In the genomic region with DNA sequence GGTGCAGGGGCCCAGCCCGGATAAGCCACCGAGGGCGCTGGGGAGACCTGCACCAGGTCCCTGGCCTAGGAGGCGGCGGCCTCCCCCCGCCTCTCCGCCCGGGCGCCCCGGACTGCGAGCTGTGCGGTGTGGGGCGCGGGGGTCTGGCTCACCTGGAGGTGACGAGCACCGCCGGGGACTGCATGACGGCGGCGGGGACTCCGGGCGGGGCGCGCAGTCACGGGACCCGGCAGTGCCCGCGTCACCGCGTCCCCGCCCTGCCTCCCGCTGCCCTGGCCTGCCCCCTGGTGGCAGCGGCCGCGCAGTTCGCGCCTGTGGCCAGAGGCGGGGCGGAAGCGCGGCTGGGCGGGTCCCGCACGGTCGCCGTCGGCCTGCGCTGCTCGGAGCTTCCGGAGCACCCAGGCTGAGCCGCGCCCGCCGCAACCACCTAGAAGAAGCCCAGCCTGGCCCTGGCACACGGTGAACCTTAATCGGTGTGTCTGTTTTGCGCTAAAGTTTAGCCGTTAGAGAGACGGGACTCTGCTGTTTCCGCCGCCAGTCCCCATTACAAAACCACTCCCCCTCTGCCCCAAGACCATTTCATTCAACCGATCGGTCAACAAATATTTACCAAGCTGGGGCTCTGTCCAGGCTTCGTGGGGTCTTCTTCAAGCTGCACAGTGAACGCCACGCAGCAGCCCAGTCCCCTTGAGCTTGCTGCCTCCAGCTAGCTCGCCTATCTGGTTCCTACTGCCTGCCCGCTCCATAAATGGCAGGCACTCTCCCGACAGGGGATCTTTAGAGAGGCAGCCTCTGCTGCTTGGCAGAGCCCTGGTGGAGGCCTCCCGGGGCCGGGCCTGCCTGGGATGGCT, we compare ENCODE assay signal across 1 cellular context.
TF ChIP-seq lines count a peak whose summit lies in the region.

A gene with protein sequence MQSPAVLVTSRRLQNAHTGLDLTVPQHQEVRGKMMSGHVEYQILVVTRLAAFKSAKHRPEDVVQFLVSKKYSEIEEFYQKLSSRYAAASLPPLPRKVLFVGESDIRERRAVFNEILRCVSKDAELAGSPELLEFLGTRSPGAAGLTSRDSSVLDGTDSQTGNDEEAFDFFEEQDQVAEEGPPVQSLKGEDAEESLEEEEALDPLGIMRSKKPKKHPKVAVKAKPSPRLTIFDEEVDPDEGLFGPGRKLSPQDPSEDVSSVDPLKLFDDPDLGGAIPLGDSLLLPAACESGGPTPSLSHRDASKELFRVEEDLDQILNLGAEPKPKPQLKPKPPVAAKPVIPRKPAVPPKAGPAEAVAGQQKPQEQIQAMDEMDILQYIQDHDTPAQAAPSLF (minus strand): TSS at position 219 of the 851 bp plus-strand sequence. CDS start 35 bp downstream, at position 184.

TF ChIP-seq in HepG2, 621 proteins besides CTCF, POLR2A, EP300 and RAD21 (continued from another document and continues in another):
- TF ChIP-seq CEBPG (CRISPR knock-in tag; IDR thresholded peaks at IDR 0.05) (no peak), DNMT1 (CRISPR knock-in tag; IDR thresholded peaks at IDR 0.05) (peak; percentile 99), ETV6 (CRISPR knock-in tag; conservative IDR thresholded peaks at IDR 0.05) (peak; percentile 80), BRD4 (CRISPR knock-in tag; IDR thresholded peaks at IDR 0.05) (peak; percentile 67; the same call in 1 of the 2 replicates), ZFP41 (CRISPR knock-in tag; IDR thresholded peaks at IDR 0.05; ENCODE audit: borderline replicate concordance) (0 out of 2 replicates have a peak, but pooled peaks have one; percentile 88), RBM22 (optimal IDR thresholded peaks at IDR 0.05; ENCODE audit: low read length) (no peak), NR2F6 (IDR thresholded peaks at IDR 0.05) (no peak), NR2F6 (CRISPR knock-in tag; IDR thresholded peaks at IDR 0.05) (peak; percentile 10; the same call in 1 of the 2 replicates), YY1 (IDR thresholded peaks at IDR 0.05; ENCODE audit: insufficient read depth, insufficient replicate concordance, low read depth, low read length) (peak; percentile 82), ZNF552 (CRISPR knock-in tag; IDR thresholded peaks at IDR 0.05; ENCODE audit: borderline replicate concordance) (0 out of 2 replicates have a peak, but pooled peaks have one; percentile 44), ARNT2 (CRISPR knock-in tag; IDR thresholded peaks at IDR 0.05; ENCODE audit: low read depth) (peak; percentile 93; the same call in 1 of the 2 replicates), POGZ (CRISPR knock-in tag; IDR thresholded peaks at IDR 0.05) (peak; percentile 80), ZNF33B (CRISPR knock-in tag; IDR thresholded peaks at IDR 0.05) (peak; percentile 71), ZNF10 (CRISPR knock-in tag; IDR thresholded peaks at IDR 0.05; ENCODE audit: borderline replicate concordance, low read depth) (no peak), ZNF205 (CRISPR knock-in tag; IDR thresholded peaks at IDR 0.05) (peak; percentile 66; the same call in 1 of the 2 replicates), POLR2G (IDR thresholded peaks at IDR 0.05; ENCODE audit: low read depth, low read length) (peak; percentile 93), ZNF44 (CRISPR knock-in tag; IDR thresholded peaks at IDR 0.05) (0 out of 2 replicates have a peak, but pooled peaks have one; percentile 17), ZNF703 (CRISPR knock-in tag; IDR thresholded peaks at IDR 0.05; ENCODE audit: borderline replicate concordance) (no peak), GLI4 (CRISPR knock-in tag; IDR thresholded peaks at IDR 0.05; ENCODE audit: borderline replicate concordance) (0 out of 2 replicates have a peak, but pooled peaks have one; percentile 22), IKZF4 (CRISPR knock-in tag; IDR thresholded peaks at IDR 0.05; ENCODE audit: borderline replicate concordance, low read depth, not compliant biosample characterization) (peak; percentile 98), MLLT10 (CRISPR knock-in tag; IDR thresholded peaks at IDR 0.05) (no peak), PRPF4 (IDR thresholded peaks at IDR 0.05; ENCODE audit: low read depth, low read length, poor library complexity, severe bottlenecking) (no peak), ZNF776 (CRISPR knock-in tag; IDR thresholded peaks at IDR 0.05) (peak; percentile 97), ZNF615 (CRISPR knock-in tag; IDR thresholded peaks at IDR 0.05; ENCODE audit: borderline replicate concordance) (no peak)
- TF ChIP-seq, protein P1, sequence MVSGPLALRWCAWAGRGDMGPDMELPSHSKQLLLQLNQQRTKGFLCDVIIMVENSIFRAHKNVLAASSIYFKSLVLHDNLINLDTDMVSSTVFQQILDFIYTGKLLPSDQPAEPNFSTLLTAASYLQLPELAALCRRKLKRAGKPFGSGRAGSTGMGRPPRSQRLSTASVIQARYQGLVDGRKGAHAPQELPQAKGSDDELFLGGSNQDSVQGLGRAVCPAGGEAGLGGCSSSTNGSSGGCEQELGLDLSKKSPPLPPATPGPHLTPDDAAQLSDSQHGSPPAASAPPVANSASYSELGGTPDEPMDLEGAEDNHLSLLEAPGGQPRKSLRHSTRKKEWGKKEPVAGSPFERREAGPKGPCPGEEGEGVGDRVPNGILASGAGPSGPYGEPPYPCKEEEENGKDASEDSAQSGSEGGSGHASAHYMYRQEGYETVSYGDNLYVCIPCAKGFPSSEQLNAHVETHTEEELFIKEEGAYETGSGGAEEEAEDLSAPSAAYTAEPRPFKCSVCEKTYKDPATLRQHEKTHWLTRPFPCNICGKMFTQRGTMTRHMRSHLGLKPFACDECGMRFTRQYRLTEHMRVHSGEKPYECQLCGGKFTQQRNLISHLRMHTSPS (CRISPR knock-in tag; IDR thresholded peaks at IDR 0.05; ENCODE audit: low read depth) = peak; percentile 61
- TF ChIP-seq, protein P2, sequence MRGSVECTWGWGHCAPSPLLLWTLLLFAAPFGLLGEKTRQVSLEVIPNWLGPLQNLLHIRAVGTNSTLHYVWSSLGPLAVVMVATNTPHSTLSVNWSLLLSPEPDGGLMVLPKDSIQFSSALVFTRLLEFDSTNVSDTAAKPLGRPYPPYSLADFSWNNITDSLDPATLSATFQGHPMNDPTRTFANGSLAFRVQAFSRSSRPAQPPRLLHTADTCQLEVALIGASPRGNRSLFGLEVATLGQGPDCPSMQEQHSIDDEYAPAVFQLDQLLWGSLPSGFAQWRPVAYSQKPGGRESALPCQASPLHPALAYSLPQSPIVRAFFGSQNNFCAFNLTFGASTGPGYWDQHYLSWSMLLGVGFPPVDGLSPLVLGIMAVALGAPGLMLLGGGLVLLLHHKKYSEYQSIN (CRISPR knock-in tag; IDR thresholded peaks at IDR 0.05; ENCODE audit: borderline replicate concordance) = no peak
- TF ChIP-seq, protein P3, sequence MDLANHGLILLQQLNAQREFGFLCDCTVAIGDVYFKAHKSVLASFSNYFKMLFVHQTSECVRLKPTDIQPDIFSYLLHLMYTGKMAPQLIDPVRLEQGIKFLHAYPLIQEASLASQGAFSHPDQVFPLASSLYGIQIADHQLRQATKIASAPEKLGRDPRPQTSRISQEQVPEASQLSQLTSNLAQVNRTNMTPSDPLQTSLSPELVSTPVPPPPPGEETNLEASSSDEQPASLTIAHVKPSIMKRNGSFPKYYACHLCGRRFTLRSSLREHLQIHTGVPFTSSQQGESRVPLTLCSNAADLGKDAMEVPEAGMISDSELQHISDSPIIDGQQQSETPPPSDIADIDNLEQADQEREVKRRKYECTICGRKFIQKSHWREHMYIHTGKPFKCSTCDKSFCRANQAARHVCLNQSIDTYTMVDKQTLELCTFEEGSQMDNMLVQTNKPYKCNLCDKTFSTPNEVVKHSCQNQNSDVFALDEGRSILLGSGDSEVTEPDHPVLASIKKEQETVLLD (CRISPR knock-in tag; IDR thresholded peaks at IDR 0.05; ENCODE audit: low read depth) = peak; percentile 89
- TF ChIP-seq, protein P4, sequence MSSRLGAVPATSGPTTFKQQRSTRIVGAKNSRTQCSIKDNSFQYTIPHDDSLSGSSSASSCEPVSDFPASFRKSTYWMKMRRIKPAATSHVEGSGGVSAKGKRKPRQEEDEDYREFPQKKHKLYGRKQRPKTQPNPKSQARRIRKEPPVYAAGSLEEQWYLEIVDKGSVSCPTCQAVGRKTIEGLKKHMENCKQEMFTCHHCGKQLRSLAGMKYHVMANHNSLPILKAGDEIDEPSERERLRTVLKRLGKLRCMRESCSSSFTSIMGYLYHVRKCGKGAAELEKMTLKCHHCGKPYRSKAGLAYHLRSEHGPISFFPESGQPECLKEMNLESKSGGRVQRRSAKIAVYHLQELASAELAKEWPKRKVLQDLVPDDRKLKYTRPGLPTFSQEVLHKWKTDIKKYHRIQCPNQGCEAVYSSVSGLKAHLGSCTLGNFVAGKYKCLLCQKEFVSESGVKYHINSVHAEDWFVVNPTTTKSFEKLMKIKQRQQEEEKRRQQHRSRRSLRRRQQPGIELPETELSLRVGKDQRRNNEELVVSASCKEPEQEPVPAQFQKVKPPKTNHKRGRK (CRISPR knock-in tag; IDR thresholded peaks at IDR 0.05) = no peak
- TF ChIP-seq, protein P5, sequence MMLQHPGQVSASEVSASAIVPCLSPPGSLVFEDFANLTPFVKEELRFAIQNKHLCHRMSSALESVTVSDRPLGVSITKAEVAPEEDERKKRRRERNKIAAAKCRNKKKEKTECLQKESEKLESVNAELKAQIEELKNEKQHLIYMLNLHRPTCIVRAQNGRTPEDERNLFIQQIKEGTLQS (CRISPR knock-in tag; IDR thresholded peaks at IDR 0.05) = peak; percentile 57
- TF ChIP-seq, protein P6, sequence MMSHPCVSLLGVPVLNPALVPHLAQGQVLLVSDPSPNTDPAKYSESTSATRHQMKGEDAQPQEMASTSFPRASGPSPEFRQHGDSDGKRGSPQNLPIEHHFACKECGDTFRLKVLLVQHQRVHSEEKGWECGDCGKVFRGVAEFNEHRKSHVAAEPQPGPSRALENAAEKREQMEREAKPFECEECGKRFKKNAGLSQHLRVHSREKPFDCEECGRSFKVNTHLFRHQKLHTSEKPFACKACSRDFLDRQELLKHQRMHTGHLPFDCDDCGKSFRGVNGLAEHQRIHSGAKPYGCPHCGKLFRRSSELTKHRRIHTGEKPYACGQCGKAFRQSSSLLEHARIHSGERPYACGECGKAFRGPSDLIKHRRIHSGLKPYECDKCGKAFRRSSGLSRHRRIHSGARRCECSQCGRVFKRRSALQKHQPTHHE (CRISPR knock-in tag; IDR thresholded peaks at IDR 0.05; ENCODE audit: borderline replicate concordance) = peak; percentile 63; the same call in 1 of the 2 replicates
- TF ChIP-seq, protein P7, sequence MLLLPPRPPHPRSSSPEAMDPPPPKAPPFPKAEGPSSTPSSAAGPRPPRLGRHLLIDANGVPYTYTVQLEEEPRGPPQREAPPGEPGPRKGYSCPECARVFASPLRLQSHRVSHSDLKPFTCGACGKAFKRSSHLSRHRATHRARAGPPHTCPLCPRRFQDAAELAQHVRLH (CRISPR knock-in tag; IDR thresholded peaks at IDR 0.05; ENCODE audit: borderline replicate concordance, low read depth) = peak; percentile 71; the same call in 1 of the 2 replicates
- TF ChIP-seq, protein P8, sequence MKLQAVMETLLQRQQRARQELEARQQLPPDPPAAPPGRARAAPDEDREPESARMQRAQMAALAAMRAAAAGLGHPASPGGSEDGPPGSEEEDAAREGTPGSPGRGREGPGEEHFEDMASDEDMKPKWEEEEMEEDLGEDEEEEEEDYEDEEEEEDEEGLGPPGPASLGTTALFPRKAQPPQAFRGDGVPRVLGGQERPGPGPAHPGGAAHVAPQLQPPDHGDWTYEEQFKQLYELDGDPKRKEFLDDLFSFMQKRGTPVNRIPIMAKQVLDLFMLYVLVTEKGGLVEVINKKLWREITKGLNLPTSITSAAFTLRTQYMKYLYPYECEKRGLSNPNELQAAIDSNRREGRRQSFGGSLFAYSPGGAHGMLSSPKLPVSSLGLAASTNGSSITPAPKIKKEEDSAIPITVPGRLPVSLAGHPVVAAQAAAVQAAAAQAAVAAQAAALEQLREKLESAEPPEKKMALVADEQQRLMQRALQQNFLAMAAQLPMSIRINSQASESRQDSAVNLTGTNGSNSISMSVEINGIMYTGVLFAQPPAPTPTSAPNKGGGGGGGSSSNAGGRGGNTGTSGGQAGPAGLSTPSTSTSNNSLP (IDR thresholded peaks at IDR 0.05; ENCODE audit: low read depth, low read length) = no peak
- TF ChIP-seq, protein P9, sequence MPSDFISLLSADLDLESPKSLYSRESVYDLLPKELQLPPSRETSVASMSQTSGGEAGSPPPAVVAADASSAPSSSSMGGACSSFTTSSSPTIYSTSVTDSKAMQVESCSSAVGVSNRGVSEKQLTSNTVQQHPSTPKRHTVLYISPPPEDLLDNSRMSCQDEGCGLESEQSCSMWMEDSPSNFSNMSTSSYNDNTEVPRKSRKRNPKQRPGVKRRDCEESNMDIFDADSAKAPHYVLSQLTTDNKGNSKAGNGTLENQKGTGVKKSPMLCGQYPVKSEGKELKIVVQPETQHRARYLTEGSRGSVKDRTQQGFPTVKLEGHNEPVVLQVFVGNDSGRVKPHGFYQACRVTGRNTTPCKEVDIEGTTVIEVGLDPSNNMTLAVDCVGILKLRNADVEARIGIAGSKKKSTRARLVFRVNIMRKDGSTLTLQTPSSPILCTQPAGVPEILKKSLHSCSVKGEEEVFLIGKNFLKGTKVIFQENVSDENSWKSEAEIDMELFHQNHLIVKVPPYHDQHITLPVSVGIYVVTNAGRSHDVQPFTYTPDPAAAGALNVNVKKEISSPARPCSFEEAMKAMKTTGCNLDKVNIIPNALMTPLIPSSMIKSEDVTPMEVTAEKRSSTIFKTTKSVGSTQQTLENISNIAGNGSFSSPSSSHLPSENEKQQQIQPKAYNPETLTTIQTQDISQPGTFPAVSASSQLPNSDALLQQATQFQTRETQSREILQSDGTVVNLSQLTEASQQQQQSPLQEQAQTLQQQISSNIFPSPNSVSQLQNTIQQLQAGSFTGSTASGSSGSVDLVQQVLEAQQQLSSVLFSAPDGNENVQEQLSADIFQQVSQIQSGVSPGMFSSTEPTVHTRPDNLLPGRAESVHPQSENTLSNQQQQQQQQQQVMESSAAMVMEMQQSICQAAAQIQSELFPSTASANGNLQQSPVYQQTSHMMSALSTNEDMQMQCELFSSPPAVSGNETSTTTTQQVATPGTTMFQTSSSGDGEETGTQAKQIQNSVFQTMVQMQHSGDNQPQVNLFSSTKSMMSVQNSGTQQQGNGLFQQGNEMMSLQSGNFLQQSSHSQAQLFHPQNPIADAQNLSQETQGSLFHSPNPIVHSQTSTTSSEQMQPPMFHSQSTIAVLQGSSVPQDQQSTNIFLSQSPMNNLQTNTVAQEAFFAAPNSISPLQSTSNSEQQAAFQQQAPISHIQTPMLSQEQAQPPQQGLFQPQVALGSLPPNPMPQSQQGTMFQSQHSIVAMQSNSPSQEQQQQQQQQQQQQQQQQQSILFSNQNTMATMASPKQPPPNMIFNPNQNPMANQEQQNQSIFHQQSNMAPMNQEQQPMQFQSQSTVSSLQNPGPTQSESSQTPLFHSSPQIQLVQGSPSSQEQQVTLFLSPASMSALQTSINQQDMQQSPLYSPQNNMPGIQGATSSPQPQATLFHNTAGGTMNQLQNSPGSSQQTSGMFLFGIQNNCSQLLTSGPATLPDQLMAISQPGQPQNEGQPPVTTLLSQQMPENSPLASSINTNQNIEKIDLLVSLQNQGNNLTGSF (CRISPR knock-in tag; IDR thresholded peaks at IDR 0.05) = peak; percentile 83
- TF ChIP-seq, protein P10, sequence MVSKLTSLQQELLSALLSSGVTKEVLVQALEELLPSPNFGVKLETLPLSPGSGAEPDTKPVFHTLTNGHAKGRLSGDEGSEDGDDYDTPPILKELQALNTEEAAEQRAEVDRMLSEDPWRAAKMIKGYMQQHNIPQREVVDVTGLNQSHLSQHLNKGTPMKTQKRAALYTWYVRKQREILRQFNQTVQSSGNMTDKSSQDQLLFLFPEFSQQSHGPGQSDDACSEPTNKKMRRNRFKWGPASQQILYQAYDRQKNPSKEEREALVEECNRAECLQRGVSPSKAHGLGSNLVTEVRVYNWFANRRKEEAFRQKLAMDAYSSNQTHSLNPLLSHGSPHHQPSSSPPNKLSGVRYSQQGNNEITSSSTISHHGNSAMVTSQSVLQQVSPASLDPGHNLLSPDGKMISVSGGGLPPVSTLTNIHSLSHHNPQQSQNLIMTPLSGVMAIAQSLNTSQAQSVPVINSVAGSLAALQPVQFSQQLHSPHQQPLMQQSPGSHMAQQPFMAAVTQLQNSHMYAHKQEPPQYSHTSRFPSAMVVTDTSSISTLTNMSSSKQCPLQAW (CRISPR knock-in tag; IDR thresholded peaks at IDR 0.05) = peak; percentile 43; the same call in 1 of the 2 replicates
